Comparison of ENCODE assay signal across 6 cellular contexts in the genomic region with DNA sequence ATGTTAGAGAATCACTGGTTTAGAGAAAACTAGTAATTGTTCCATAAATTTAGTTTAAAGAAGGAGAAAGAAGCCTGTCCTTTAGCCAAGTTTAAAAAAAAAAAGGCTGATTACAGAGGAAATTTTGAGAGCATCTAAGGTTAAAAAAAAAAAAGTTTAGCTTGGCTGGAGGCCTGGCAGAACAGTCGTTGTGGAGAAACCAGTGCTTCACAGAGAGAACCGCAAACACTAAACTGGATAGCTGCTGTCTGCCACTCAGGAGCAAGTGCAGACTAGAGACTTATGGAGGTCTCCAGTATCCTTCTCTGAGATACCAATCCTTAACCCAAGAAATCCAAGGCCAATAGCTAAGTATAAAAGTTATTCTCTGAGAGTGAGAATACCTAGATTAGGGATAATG.
"Had no signal": no experiment of that assay in that cellular context is flagged by ENCODE, and none has a peak within 500 bp of the region (broad histone marks: within the 10 kb centered on the region; RNA-seq: fewer than 3 reads in every experiment).

No MANE protein-coding gene starts in this region.

- H2AFZ ChIP-seq: GM23338 had no signal

- H3K4me3 ChIP-seq: GM23338 had no signal

- DNase-seq: H9, HCEC 1CT had no signal

- FAIRE-seq: H1, H54, HTR-8/SVneo had no signal
